In the genomic region with DNA sequence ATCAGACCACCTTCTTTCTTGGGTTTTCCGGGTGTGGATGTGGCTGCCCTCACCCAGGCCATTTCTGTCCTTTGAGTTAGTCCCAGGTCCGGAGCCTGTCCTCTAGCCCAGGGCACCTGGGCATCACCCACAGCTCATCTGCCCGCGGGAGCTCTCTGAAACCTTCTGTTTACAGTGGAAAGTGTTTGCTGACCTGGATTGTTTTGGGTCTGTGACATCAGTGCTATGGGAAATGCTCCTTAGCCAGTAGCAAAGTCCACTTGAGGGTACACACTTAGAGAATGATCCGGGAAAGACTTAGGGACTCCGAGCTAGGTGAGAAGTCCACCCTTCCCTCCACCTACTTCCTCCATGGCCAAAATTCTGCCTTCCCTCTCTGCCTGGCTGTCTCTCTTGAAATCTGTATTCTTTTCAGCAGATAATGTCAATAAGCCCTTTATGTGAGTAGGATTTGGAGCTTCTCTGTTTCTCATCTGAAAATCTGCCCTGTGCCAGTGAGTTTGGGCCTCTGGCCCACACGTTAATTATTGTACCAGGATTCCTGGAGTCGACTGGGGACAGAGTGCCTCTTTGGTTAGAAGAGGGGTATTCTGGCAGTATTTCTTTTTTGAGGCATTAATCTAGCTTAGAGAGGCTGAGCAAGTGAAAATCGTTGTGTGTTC, we compare ENCODE assay signal across 1 cellular context.
A peak's percentile ranks its signal among the peaks of the same experiment; 100 is the strongest.
TF ChIP-seq lines count a peak whose summit lies in the region.

No MANE protein-coding gene starts in this region.

TF ChIP-seq in HepG2, 621 proteins besides CTCF, POLR2A, EP300 and RAD21 (continued from another document and continues in another):
- TF ChIP-seq, protein P1, sequence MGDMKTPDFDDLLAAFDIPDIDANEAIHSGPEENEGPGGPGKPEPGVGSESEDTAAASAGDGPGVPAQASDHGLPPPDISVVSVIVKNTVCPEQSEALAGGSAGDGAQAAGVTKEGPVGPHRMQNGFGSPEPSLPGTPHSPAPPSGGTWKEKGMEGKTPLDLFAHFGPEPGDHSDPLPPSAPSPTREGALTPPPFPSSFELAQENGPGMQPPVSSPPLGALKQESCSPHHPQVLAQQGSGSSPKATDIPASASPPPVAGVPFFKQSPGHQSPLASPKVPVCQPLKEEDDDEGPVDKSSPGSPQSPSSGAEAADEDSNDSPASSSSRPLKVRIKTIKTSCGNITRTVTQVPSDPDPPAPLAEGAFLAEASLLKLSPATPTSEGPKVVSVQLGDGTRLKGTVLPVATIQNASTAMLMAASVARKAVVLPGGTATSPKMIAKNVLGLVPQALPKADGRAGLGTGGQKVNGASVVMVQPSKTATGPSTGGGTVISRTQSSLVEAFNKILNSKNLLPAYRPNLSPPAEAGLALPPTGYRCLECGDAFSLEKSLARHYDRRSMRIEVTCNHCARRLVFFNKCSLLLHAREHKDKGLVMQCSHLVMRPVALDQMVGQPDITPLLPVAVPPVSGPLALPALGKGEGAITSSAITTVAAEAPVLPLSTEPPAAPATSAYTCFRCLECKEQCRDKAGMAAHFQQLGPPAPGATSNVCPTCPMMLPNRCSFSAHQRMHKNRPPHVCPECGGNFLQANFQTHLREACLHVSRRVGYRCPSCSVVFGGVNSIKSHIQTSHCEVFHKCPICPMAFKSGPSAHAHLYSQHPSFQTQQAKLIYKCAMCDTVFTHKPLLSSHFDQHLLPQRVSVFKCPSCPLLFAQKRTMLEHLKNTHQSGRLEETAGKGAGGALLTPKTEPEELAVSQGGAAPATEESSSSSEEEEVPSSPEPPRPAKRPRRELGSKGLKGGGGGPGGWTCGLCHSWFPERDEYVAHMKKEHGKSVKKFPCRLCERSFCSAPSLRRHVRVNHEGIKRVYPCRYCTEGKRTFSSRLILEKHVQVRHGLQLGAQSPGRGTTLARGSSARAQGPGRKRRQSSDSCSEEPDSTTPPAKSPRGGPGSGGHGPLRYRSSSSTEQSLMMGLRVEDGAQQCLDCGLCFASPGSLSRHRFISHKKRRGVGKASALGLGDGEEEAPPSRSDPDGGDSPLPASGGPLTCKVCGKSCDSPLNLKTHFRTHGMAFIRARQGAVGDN (CRISPR knock-in tag; IDR thresholded peaks at IDR 0.05) = peak; percentile 61
- no peak for TF ChIP-seq DPF2 (CRISPR knock-in tag; IDR thresholded peaks at IDR 0.05; ENCODE audit: borderline replicate concordance, low read depth)
- no peak for TF ChIP-seq TOPORS (CRISPR knock-in tag; IDR thresholded peaks at IDR 0.05)
- TF ChIP-seq ELF4 (CRISPR knock-in tag; IDR thresholded peaks at IDR 0.05; ENCODE audit: borderline replicate concordance) = no peak
- TF ChIP-seq HNRNPL (IDR thresholded peaks at IDR 0.05; ENCODE audit: low read depth, low read length) = peak; percentile 84
- TF ChIP-seq ZNF256 (CRISPR knock-in tag; conservative IDR thresholded peaks at IDR 0.05) = no peak
- TF ChIP-seq, protein P2, sequence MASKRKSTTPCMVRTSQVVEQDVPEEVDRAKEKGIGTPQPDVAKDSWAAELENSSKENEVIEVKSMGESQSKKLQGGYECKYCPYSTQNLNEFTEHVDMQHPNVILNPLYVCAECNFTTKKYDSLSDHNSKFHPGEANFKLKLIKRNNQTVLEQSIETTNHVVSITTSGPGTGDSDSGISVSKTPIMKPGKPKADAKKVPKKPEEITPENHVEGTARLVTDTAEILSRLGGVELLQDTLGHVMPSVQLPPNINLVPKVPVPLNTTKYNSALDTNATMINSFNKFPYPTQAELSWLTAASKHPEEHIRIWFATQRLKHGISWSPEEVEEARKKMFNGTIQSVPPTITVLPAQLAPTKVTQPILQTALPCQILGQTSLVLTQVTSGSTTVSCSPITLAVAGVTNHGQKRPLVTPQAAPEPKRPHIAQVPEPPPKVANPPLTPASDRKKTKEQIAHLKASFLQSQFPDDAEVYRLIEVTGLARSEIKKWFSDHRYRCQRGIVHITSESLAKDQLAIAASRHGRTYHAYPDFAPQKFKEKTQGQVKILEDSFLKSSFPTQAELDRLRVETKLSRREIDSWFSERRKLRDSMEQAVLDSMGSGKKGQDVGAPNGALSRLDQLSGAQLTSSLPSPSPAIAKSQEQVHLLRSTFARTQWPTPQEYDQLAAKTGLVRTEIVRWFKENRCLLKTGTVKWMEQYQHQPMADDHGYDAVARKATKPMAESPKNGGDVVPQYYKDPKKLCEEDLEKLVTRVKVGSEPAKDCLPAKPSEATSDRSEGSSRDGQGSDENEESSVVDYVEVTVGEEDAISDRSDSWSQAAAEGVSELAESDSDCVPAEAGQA (IDR thresholded peaks at IDR 0.05; ENCODE audit: low read depth) = no peak
- TF ChIP-seq, protein P2 (CRISPR knock-in tag; IDR thresholded peaks at IDR 0.05; ENCODE audit: borderline replicate concordance) = no peak
- TF ChIP-seq ZFX (CRISPR knock-in tag; IDR thresholded peaks at IDR 0.05; ENCODE audit: low read depth) = peak; percentile 45
- no peak for TF ChIP-seq NFKB2 (CRISPR knock-in tag; IDR thresholded peaks at IDR 0.05; ENCODE audit: borderline replicate concordance)
- TF ChIP-seq, protein P3, sequence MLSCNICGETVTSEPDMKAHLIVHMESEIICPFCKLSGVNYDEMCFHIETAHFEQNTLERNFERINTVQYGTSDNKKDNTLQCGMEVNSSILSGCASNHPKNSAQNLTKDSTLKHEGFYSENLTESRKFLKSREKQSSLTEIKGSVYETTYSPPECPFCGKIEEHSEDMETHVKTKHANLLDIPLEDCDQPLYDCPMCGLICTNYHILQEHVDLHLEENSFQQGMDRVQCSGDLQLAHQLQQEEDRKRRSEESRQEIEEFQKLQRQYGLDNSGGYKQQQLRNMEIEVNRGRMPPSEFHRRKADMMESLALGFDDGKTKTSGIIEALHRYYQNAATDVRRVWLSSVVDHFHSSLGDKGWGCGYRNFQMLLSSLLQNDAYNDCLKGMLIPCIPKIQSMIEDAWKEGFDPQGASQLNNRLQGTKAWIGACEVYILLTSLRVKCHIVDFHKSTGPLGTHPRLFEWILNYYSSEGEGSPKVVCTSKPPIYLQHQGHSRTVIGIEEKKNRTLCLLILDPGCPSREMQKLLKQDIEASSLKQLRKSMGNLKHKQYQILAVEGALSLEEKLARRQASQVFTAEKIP (CRISPR knock-in tag; IDR thresholded peaks at IDR 0.05; ENCODE audit: borderline replicate concordance) = no peak
- TF ChIP-seq, protein P4, sequence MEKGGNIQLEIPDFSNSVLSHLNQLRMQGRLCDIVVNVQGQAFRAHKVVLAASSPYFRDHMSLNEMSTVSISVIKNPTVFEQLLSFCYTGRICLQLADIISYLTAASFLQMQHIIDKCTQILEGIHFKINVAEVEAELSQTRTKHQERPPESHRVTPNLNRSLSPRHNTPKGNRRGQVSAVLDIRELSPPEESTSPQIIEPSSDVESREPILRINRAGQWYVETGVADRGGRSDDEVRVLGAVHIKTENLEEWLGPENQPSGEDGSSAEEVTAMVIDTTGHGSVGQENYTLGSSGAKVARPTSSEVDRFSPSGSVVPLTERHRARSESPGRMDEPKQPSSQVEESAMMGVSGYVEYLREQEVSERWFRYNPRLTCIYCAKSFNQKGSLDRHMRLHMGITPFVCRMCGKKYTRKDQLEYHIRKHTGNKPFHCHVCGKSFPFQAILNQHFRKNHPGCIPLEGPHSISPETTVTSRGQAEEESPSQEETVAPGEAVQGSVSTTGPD (CRISPR knock-in tag; IDR thresholded peaks at IDR 0.05) = no peak
- TF ChIP-seq NFATC3 (CRISPR knock-in tag; IDR thresholded peaks at IDR 0.05) = 0 out of 2 replicates have a peak, but pooled peaks have one; percentile 29
- TF ChIP-seq, protein P5, sequence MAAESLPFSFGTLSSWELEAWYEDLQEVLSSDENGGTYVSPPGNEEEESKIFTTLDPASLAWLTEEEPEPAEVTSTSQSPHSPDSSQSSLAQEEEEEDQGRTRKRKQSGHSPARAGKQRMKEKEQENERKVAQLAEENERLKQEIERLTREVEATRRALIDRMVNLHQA (CRISPR knock-in tag; IDR thresholded peaks at IDR 0.05) = no peak
- 0 out of 2 replicates have a peak, but pooled peaks have one; percentile 8 for TF ChIP-seq SMC3 (IDR thresholded peaks at IDR 0.05; ENCODE audit: low read length)
- peak; percentile 82 for TF ChIP-seq RXRB (CRISPR knock-in tag; IDR thresholded peaks at IDR 0.05; ENCODE audit: borderline replicate concordance)
- TF ChIP-seq MZF1 (CRISPR knock-in tag; IDR thresholded peaks at IDR 0.05; ENCODE audit: borderline replicate concordance) = no peak
- peak; percentile 62; the same call in 1 of the 2 replicates for TF ChIP-seq SMAD3 (CRISPR knock-in tag; IDR thresholded peaks at IDR 0.05)
- no peak for TF ChIP-seq HOXD1 (CRISPR knock-in tag; IDR thresholded peaks at IDR 0.05)
- peak; percentile 53 for TF ChIP-seq KAT8 (CRISPR knock-in tag; IDR thresholded peaks at IDR 0.05)
- no peak; the same call in 1 of the 2 replicates for TF ChIP-seq ERF (CRISPR knock-in tag; IDR thresholded peaks at IDR 0.05)
- peak; percentile 24; the same call in 1 of the 2 replicates for TF ChIP-seq TCF7 (IDR thresholded peaks at IDR 0.05; ENCODE audit: low read depth)
- TF ChIP-seq NCOR1 (IDR thresholded peaks at IDR 0.05; ENCODE audit: borderline replicate concordance, low read length) = peak; percentile 79; the same call in 1 of the 2 replicates
- no peak for TF ChIP-seq REL (CRISPR knock-in tag; conservative IDR thresholded peaks at IDR 0.05)
- peak; percentile 35 for TF ChIP-seq GABPB1 (CRISPR knock-in tag; IDR thresholded peaks at IDR 0.05)
- TF ChIP-seq ZNF850 (CRISPR knock-in tag; conservative IDR thresholded peaks at IDR 0.05) = no peak
- peak; percentile 85 for TF ChIP-seq RARA (CRISPR knock-in tag; IDR thresholded peaks at IDR 0.05)
- peak; percentile 17; the same call in 1 of the 2 replicates for TF ChIP-seq HMG20A (CRISPR knock-in tag; IDR thresholded peaks at IDR 0.05; ENCODE audit: borderline replicate concordance)
- no peak for TF ChIP-seq ZNF577 (CRISPR knock-in tag; IDR thresholded peaks at IDR 0.05; ENCODE audit: borderline replicate concordance, low read depth)
- no peak for TF ChIP-seq NFIC (IDR thresholded peaks at IDR 0.05; ENCODE audit: low read length)
- TF ChIP-seq, protein P6, sequence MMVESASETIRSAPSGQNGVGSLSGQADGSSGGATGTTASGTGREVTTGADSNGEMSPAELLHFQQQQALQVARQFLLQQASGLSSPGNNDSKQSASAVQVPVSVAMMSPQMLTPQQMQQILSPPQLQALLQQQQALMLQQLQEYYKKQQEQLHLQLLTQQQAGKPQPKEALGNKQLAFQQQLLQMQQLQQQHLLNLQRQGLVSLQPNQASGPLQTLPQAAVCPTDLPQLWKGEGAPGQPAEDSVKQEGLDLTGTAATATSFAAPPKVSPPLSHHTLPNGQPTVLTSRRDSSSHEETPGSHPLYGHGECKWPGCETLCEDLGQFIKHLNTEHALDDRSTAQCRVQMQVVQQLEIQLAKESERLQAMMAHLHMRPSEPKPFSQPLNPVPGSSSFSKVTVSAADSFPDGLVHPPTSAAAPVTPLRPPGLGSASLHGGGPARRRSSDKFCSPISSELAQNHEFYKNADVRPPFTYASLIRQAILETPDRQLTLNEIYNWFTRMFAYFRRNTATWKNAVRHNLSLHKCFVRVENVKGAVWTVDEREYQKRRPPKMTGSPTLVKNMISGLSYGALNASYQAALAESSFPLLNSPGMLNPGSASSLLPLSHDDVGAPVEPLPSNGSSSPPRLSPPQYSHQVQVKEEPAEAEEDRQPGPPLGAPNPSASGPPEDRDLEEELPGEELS (CRISPR knock-in tag; IDR thresholded peaks at IDR 0.05) = peak; percentile 80; the same call in 1 of the 2 replicates
- TF ChIP-seq, protein P7, sequence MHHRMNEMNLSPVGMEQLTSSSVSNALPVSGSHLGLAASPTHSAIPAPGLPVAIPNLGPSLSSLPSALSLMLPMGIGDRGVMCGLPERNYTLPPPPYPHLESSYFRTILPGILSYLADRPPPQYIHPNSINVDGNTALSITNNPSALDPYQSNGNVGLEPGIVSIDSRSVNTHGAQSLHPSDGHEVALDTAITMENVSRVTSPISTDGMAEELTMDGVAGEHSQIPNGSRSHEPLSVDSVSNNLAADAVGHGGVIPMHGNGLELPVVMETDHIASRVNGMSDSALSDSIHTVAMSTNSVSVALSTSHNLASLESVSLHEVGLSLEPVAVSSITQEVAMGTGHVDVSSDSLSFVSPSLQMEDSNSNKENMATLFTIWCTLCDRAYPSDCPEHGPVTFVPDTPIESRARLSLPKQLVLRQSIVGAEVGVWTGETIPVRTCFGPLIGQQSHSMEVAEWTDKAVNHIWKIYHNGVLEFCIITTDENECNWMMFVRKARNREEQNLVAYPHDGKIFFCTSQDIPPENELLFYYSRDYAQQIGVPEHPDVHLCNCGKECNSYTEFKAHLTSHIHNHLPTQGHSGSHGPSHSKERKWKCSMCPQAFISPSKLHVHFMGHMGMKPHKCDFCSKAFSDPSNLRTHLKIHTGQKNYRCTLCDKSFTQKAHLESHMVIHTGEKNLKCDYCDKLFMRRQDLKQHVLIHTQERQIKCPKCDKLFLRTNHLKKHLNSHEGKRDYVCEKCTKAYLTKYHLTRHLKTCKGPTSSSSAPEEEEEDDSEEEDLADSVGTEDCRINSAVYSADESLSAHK (CRISPR knock-in tag; IDR thresholded peaks at IDR 0.05; ENCODE audit: borderline replicate concordance) = no peak
- TF ChIP-seq, protein P8, sequence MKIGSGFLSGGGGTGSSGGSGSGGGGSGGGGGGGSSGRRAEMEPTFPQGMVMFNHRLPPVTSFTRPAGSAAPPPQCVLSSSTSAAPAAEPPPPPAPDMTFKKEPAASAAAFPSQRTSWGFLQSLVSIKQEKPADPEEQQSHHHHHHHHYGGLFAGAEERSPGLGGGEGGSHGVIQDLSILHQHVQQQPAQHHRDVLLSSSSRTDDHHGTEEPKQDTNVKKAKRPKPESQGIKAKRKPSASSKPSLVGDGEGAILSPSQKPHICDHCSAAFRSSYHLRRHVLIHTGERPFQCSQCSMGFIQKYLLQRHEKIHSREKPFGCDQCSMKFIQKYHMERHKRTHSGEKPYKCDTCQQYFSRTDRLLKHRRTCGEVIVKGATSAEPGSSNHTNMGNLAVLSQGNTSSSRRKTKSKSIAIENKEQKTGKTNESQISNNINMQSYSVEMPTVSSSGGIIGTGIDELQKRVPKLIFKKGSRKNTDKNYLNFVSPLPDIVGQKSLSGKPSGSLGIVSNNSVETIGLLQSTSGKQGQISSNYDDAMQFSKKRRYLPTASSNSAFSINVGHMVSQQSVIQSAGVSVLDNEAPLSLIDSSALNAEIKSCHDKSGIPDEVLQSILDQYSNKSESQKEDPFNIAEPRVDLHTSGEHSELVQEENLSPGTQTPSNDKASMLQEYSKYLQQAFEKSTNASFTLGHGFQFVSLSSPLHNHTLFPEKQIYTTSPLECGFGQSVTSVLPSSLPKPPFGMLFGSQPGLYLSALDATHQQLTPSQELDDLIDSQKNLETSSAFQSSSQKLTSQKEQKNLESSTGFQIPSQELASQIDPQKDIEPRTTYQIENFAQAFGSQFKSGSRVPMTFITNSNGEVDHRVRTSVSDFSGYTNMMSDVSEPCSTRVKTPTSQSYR (CRISPR knock-in tag; IDR thresholded peaks at IDR 0.05; ENCODE audit: borderline replicate concordance) = no peak; the same call in 1 of the 2 replicates
